Comparison of ENCODE assay signal across 8 cellular contexts in the genomic region with DNA sequence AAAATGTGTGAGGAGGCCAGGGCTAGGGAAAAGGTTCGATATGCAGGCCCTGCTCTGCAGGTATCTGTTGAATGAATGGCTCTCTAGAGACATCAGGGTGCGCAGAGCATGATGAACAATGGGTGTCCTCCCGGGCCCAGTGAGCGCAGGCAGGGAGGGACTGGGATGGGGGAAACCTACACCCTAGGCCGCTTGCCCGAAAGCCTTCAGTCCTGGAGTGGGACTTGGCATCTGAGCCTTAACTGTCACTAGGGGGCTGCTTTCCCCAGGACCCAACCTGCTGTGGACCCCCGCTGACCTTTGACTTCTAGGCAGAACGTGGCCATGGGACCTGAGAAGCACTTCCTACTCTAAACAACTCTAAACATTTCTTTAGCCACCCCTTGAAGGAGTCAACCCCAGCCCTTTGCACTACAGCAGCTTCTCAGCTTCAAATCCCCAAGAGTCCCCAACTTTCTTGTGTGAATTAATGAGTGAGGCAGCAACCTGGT. TPM values are rescaled to one million over a fixed set of nuclear protein-coding genes. Genes with fewer than 3 reads are reported as not detected.
DNase-seq lines count a peak whose midpoint lies in the region; ATAC-seq and TF ChIP-seq lines count a peak whose summit lies in the region.

No MANE protein-coding gene starts in this region.

- no peaks in the 10 kb centered on the region for H3K9me3 Mint-ChIP-seq in CD14-positive monocyte

- peaks cover 9 to 24% of the 10 kb centered on the region in 2 donors for H3K36me3 Mint-ChIP-seq in CD14-positive monocyte

- intact Hi-C loops in CD14-positive monocyte (cut with micrococcal nuclease), result loop anchor here in 1 of 2 donors (2.0 kb wide), 1 partner anchor 22 kb away; no protein-coding TSS in a partner anchor

- ATAC-seq in GM18870 (IDR thresholded peaks at IDR 0.05; ENCODE audit: unreplicated experiment) (no peak), GM21529 (IDR thresholded peaks at IDR 0.05; ENCODE audit: unreplicated experiment) (no peak)

- H3K4me1 Mint-ChIP-seq in CD14-positive monocyte, result peaks cover 64% of the 10 kb centered on the region

- H3K27ac ChIP-seq in SJCRH30 (peak overlapping the region; percentile 59; the same call in 1 of the 2 replicates), epithelial cell of prostate (peak overlapping the region; percentile 95), neutrophil (no peak overlapping the region)

- H3K4me1 ChIP-seq in SJCRH30 (peaks cover 8% of the 10 kb centered on the region; the same call in 1 of the 2 replicates), neutrophil (ENCODE audit: control insufficient read depth in 1 of 2, insufficient read depth in 1 of 2, low read depth in 1 of 2, low read length in 1 of 2) (peaks cover 51 to 61% of the 10 kb centered on the region in 2 experiments)

- DNase-seq in CD14-positive monocyte (ENCODE audit: low spot score) (no peak), SJCRH30 (no peak), epithelial cell of prostate (ENCODE audit: low read depth, low spot score) (no peak), DMS114 treated with DMSO at 0.1 percent for 48 hours (lab: John Stamatoyannopoulos, UW; ENCODE audit: unreplicated experiment) (no peak), NCI-H446 (lab: John Stamatoyannopoulos, UW) (no peak)

- H3K36me3 ChIP-seq in SJCRH30 (no peaks in the 10 kb centered on the region), neutrophil (no peaks in the 10 kb centered on the region)

- no peaks in the 10 kb centered on the region for H3K27me3 ChIP-seq in SJCRH30
- peaks cover 33% of the 10 kb centered on the region for H3K27me3 ChIP-seq in neutrophil

- H3K4me3 Mint-ChIP-seq in CD14-positive monocyte, result peak overlapping the region; percentile 66 to 83

- H3K4me3 ChIP-seq in SJCRH30 (peak overlapping the region; percentile 71), neutrophil (ENCODE audit: low read depth in 1 of 2, low read length in 1 of 2) (peak overlapping the region; percentile 59 to 63)

- TF ChIP-seq CTCF in CD14-positive monocyte (IDR thresholded peaks at IDR 0.05), result no peak
- no peak for TF ChIP-seq CTCF in neutrophil (IDR thresholded peaks at IDR 0.05)

- peaks cover 0 to 7% (median 6%) of the 10 kb centered on the region in 3 donors for H3K27me3 Mint-ChIP-seq in CD14-positive monocyte (ENCODE audit: low read depth in 3 of 3)

- H3K9me3 ChIP-seq in SJCRH30 (replicated peaks), result no peaks in the 10 kb centered on the region
- no peaks in the 10 kb centered on the region for H3K9me3 ChIP-seq in neutrophil

- H3K27ac Mint-ChIP-seq in CD14-positive monocyte, result peak overlapping the region; percentile 15 to 84 (median 56)

RNA-seq across cellular contexts. Expression of gene MAP3K6, which starts 0.4 kb away (rescaled TPM):
- 1 to 10 TPM; 3.2 to 6.7 TPM for polyA plus RNA-seq in CD14-positive monocyte
- total RNA-seq in SJCRH30 (2014; rRNA removed; shearing (Covaris generic)), result 8.2 and 10.0 TPM in 2 replicates

RNA-seq across cellular contexts. Expression of gene FCN3, which starts 7.4 kb away (rescaled TPM):
- not detected for polyA plus RNA-seq in CD14-positive monocyte
- total RNA-seq in SJCRH30 (2014; rRNA removed; shearing (Covaris generic)), result not detected in 2 replicates

RNA-seq across cellular contexts. Expression of gene CD164L2, which starts 15.9 kb away (rescaled TPM):
- not detected for polyA plus RNA-seq in CD14-positive monocyte
- total RNA-seq in SJCRH30 (2014; rRNA removed; shearing (Covaris generic)), result not detected in 2 replicates

RNA-seq across cellular contexts. Expression of gene GPR3, which starts 25.2 kb away (rescaled TPM):
- polyA plus RNA-seq in CD14-positive monocyte, result under 1 TPM in 1 of 2 donors, not detected in 1; 0.26 TPM
- 8.3 TPM in 2 replicates for total RNA-seq in SJCRH30 (2014; rRNA removed; shearing (Covaris generic))

RNA-seq across cellular contexts. Expression of gene SYTL1, which starts 25.4 kb away (rescaled TPM):
- 10 to 100 TPM; 26.9 to 44.6 TPM for polyA plus RNA-seq in CD14-positive monocyte
- total RNA-seq in SJCRH30 (2014; rRNA removed; shearing (Covaris generic)), result 0.20 and 0.47 TPM in 2 replicates
